ENCODE assay signal across 32 cellular contexts in the genomic region with DNA sequence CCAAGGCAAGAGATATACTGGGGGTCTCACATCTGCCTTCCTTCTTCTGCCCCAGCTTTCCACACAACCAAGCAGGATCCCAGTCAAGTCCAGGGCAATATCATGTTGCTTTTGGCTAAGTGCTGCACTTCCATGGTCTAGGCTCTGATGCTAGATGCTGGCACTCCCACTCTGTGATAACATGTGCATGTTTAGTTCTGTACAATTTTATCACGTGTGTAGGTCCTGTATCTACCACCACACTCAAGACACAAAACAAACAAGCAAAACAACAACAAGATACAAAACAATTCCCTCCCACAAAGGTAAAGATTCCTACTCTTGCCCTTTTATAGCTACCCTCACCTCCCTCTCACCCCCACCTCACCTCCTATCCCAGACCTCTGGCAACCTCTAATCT.
"Had no signal": no experiment of that assay in that cellular context is flagged by ENCODE, and none has a peak within 500 bp of the region (broad histone marks: within the 10 kb centered on the region; RNA-seq: fewer than 3 reads in every experiment).

No MANE protein-coding gene starts in this region.

- H3K27ac Mint-ChIP-seq: effector memory CD8-positive, alpha-beta T cell; immature natural killer cell; memory B cell; naive B cell; natural killer cell treated with Interleukin-12 subunit alpha and Interleukin-12 subunit beta and Interleukin-15 and Interleukin-18, amount 100 ng/mL, for 72 hours; stimulated activated memory B cell treated with anti-CD40 and anti-IgM and Interleukin-4, amounts not matched to agents 10 μg/mL and 1 μg/mL and 100 μg/mL, for 72 hours had no signal

- H3K4me3 Mint-ChIP-seq: effector memory CD8-positive, alpha-beta T cell; immature natural killer cell; memory B cell; naive B cell; natural killer cell treated with Interleukin-12 subunit alpha and Interleukin-12 subunit beta and Interleukin-15 and Interleukin-18, amount 100 ng/mL, for 72 hours; neural crest cell; stimulated activated memory B cell treated with anti-CD40 and anti-IgM and Interleukin-4, amounts not matched to agents 10 μg/mL and 1 μg/mL and 100 μg/mL, for 72 hours had no signal

- DNase-seq: central memory CD4-positive, alpha-beta T cell; cortex of kidney; effector memory CD8-positive, alpha-beta T cell; foreskin fibroblast; gastrocnemius medialis; glutamatergic neuron; heart right ventricle; hypothalamus; immature natural killer cell; mucosa of descending colon; naive B cell; right cardiac atrium; spleen; stimulated activated CD4-positive, alpha-beta T cell treated with anti-CD3 and anti-CD28 coated beads, Interleukin-4, amount 100 ng/mL, for 4 hours; stimulated activated naive CD8-positive, alpha-beta T cell treated with anti-CD3 and anti-CD28 coated beads, Interleukin-15, Interleukin-2, amounts not matched to agents 100 U/mL and 50 U/mL, for 24 hours; substantia nigra; testis; tibial artery; upper lobe of left lung had no signal

- ATAC-seq: effector memory CD8-positive, alpha-beta T cell; esophagus mucosa; gastrocnemius medialis; heart right ventricle; natural killer cell treated with Interleukin-12 subunit alpha and Interleukin-12 subunit beta and Interleukin-15 and Interleukin-18, amount 100 ng/mL, for 72 hours; right cardiac atrium; stimulated activated memory B cell treated with anti-CD40 and anti-IgM and Interleukin-4, amounts not matched to agents 10 μg/mL and 1 μg/mL and 100 μg/mL, for 72 hours; stimulated activated naive CD8-positive, alpha-beta T cell treated with anti-CD3 and anti-CD28 coated beads, Interleukin-15, Interleukin-2, amounts not matched to agents 100 U/mL and 50 U/mL, for 24 hours had no signal

- H3K9me3 Mint-ChIP-seq: effector memory CD8-positive, alpha-beta T cell; immature natural killer cell; memory B cell; natural killer cell treated with Interleukin-12 subunit alpha and Interleukin-12 subunit beta and Interleukin-15 and Interleukin-18, amount 100 ng/mL, for 72 hours; neural crest cell; stimulated activated memory B cell treated with anti-CD40 and anti-IgM and Interleukin-4, amounts not matched to agents 10 μg/mL and 1 μg/mL and 100 μg/mL, for 72 hours had no signal

- FAIRE-seq: keratinocyte, urothelium cell line had no signal

- H3K36me3 Mint-ChIP-seq: immature natural killer cell; memory B cell; naive B cell; natural killer cell treated with Interleukin-12 subunit alpha and Interleukin-12 subunit beta and Interleukin-15 and Interleukin-18, amount 100 ng/mL, for 72 hours; stimulated activated memory B cell treated with anti-CD40 and anti-IgM and Interleukin-4, amounts not matched to agents 10 μg/mL and 1 μg/mL and 100 μg/mL, for 72 hours had no signal

- H3K27me3 ChIP-seq: testis, tibial artery, upper lobe of left lung had no signal

- H3K9me3 ChIP-seq: gastrocnemius medialis, heart right ventricle, mucosa of descending colon, neutrophil, prostate gland, spleen, testis, tibial artery, upper lobe of left lung had no signal

- H3K27ac ChIP-seq: epithelial cell of prostate, gastrocnemius medialis, heart right ventricle, neutrophil, parathyroid adenoma, prostate gland, skin epidermis, spleen, testis, tibial artery, upper lobe of left lung had no signal

- H3K79me2 ChIP-seq: parathyroid adenoma had no signal

- H3K4me1 ChIP-seq: gastrocnemius medialis, parathyroid adenoma, prostate gland, spleen, testis, tibial artery, upper lobe of left lung had no signal

- H3K4me3 ChIP-seq: gastrocnemius medialis, heart right ventricle, lung, mucosa of descending colon, prostate gland, skin epidermis, spleen, testis, tibial artery, upper lobe of left lung had no signal

- H2AFZ ChIP-seq: parathyroid adenoma had no signal

- H3K36me3 ChIP-seq: gastrocnemius medialis, heart right ventricle, neutrophil, prostate gland, spleen, tibial artery, upper lobe of left lung had no signal

- H3K4me1 Mint-ChIP-seq: immature natural killer cell; memory B cell; naive B cell; stimulated activated memory B cell treated with anti-CD40 and anti-IgM and Interleukin-4, amounts not matched to agents 10 μg/mL and 1 μg/mL and 100 μg/mL, for 72 hours had no signal

- H3K9ac ChIP-seq: parathyroid adenoma had no signal
